ENCODE assay signal across 8 cellular contexts in the genomic region with DNA sequence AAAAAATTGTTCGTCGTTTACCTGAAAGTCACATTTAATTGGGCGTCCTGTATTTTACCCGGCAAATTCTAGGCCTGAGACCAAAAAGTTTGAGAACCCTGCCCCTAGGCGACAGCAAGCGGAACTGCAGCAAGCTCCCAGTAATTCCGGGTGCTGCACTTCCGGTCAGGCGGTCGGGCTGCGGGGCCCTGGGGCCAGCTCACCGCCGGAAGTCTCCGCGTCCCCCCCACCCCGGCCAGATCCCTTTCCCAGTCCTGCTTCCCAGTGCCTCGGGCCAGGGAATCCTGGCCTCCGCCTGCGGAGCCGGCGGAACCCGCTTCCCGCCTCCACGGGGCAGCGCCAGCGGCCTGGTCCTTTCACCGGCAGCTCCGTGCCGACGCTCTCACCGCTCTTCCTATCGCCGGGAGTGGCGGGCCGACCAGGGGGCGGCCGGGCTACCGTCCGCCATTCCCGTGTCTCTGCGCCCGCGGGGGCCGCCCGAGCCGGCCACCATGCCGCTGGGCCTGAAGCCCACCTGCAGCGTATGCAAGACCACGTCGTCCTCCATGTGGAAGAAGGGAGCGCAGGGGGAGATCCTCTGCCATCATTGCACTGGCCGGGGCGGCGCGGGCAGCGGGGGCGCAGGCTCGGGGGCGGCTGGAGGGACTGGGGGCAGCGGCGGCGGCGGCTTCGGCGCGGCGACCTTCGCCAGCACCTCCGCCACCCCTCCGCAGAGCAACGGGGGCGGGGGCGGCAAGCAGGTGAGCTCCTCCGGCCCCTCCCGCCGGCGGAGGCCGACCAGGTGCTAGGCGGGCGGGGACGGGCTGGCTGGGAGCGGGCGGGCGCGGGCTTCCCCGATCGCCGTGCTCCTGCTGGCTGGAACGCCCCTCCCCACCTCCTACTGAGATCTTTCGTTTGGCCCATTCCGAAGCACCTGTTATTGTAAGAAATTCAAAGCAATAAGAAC. TPM values are rescaled to one million over a fixed set of nuclear protein-coding genes. Genes with fewer than 3 reads are reported as not detected.
DNase-seq lines count a peak whose midpoint lies in the region; ATAC-seq and TF ChIP-seq lines count a peak whose summit lies in the region.

A gene with protein sequence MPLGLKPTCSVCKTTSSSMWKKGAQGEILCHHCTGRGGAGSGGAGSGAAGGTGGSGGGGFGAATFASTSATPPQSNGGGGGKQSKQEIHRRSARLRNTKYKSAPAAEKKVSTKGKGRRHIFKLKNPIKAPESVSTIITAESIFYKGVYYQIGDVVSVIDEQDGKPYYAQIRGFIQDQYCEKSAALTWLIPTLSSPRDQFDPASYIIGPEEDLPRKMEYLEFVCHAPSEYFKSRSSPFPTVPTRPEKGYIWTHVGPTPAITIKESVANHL (plus strand): TSS at position 244 of the 946 bp plus-strand sequence. CDS start 248 bp downstream, at position 492.

- H3K4me3 Mint-ChIP-seq in CD4-positive, CD25-positive, alpha-beta regulatory T cell = peak within 1 kb of the TSS; percentile 93 to 100 (median 96)
- H3K4me3 Mint-ChIP-seq in dendritic cell treated with granulocyte-macrophage colony-stimulating factor and Interleukin-4, amounts not matched to agents 40 ng/mL and 50 ng/mL, for 4 days = peak within 1 kb of the TSS; percentile 88

- no peaks in the 10 kb centered on the region for H3K27me3 ChIP-seq in CD4-positive, CD25-positive, alpha-beta regulatory T cell (ENCODE audit: control insufficient read depth, insufficient read depth, low read length)
- no peaks in the 10 kb centered on the region for H3K27me3 ChIP-seq in left lung

- DNase-seq in CD4-positive, CD25-positive, alpha-beta regulatory T cell = peak; percentile 74 to 91 (median 87)
- peak; percentile 97 for DNase-seq in NCI-H69 (lab: John Stamatoyannopoulos, UW)
- peak; percentile 65 to 79 for DNase-seq in activated CD4-positive, alpha-beta T cell treated with anti-CD3 and anti-CD28 coated beads, Interleukin-2, amount 50 U/mL, for 24 hours (ENCODE audit: low read depth in 1 of 2, low spot score in 1 of 2)
- DNase-seq in left lung = peak; percentile 95 to 97
- peak; percentile 75 to 81 for DNase-seq in stimulated activated CD4-positive, alpha-beta T cell treated with anti-CD3 and anti-CD28 coated beads, Interleukin-2, amount 100 ng/mL, for 48 hours

- no peaks in the 10 kb centered on the region for H3K27me3 Mint-ChIP-seq in CD4-positive, CD25-positive, alpha-beta regulatory T cell
- H3K27me3 Mint-ChIP-seq in dendritic cell treated with granulocyte-macrophage colony-stimulating factor and Interleukin-4, amounts not matched to agents 40 ng/mL and 50 ng/mL, for 4 days = no peaks in the 10 kb centered on the region

- H3K36me3 Mint-ChIP-seq in CD4-positive, CD25-positive, alpha-beta regulatory T cell = peaks cover 12% of the 10 kb centered on the region
- peaks cover 24% of the 10 kb centered on the region for H3K36me3 Mint-ChIP-seq in dendritic cell treated with granulocyte-macrophage colony-stimulating factor and Interleukin-4, amounts not matched to agents 40 ng/mL and 50 ng/mL, for 4 days (ENCODE audit: low read depth)

- H3K36me3 ChIP-seq in CD4-positive, CD25-positive, alpha-beta regulatory T cell (ENCODE audit: control insufficient read depth, insufficient read depth, low read length) = peaks cover 15% of the 10 kb centered on the region
- H3K36me3 ChIP-seq in left lung = peaks cover 0 to 29% of the 10 kb centered on the region in 2 donors

- H3K9me3 Mint-ChIP-seq in CD4-positive, CD25-positive, alpha-beta regulatory T cell = no peaks in the 10 kb centered on the region
- H3K9me3 Mint-ChIP-seq in dendritic cell treated with granulocyte-macrophage colony-stimulating factor and Interleukin-4, amounts not matched to agents 40 ng/mL and 50 ng/mL, for 4 days = peaks cover 5% of the 10 kb centered on the region

- intact Hi-C loops in dendritic cell treated with granulocyte-macrophage colony-stimulating factor and Interleukin-4, amounts not matched to agents 40 ng/mL and 50 ng/mL, for 4 days (cut with micrococcal nuclease) = loop anchor here (1.0 to 5.0 kb wide), 7 partner anchors 23 to 615 kb away; a partner anchor contains a TSS
- intact Hi-C loops in left lung (cut with DNase I) = loop anchor here in 1 of 2 donors (10.0 kb wide), 1 partner anchor 563 kb away; a partner anchor contains a TSS

- peak within 1 kb of the TSS; percentile 94 to 100 (median 99) for H3K27ac Mint-ChIP-seq in CD4-positive, CD25-positive, alpha-beta regulatory T cell
- H3K27ac Mint-ChIP-seq in dendritic cell treated with granulocyte-macrophage colony-stimulating factor and Interleukin-4, amounts not matched to agents 40 ng/mL and 50 ng/mL, for 4 days = peak within 1 kb of the TSS; percentile 88

- H3K9me3 ChIP-seq in CD4-positive, CD25-positive, alpha-beta regulatory T cell (ENCODE audit: control insufficient read depth in 2 of 2, low read length in 2 of 2) = no peaks in the 10 kb centered on the region
- no peaks in the 10 kb centered on the region for H3K9me3 ChIP-seq in left lung

- H3K4me3 ChIP-seq in CD4-positive, CD25-positive, alpha-beta regulatory T cell (ENCODE audit: low read depth, low read length) = peak within 1 kb of the TSS; percentile 91
- H3K4me3 ChIP-seq in left lung = peak within 1 kb of the TSS; percentile 91 to 99

- peaks cover 12% of the 10 kb centered on the region for H3K4me1 ChIP-seq in CD4-positive, CD25-positive, alpha-beta regulatory T cell (ENCODE audit: control insufficient read depth, insufficient read depth, low read length, poor library complexity, severe bottlenecking)
- H3K4me1 ChIP-seq in left lung = peaks cover 0 to 18% of the 10 kb centered on the region in 2 donors

- H3K27ac ChIP-seq in CD4-positive, CD25-positive, alpha-beta regulatory T cell (ENCODE audit: insufficient read depth, low read length, poor library complexity, severe bottlenecking) = peak within 1 kb of the TSS; percentile 93
- H3K27ac ChIP-seq in left lung = peak within 1 kb of the TSS; percentile 96 to 98

- H3K4me1 Mint-ChIP-seq in CD4-positive, CD25-positive, alpha-beta regulatory T cell = peaks cover 9 to 33% (median 25%) of the 10 kb centered on the region in 4 donors
- peaks cover 10% of the 10 kb centered on the region for H3K4me1 Mint-ChIP-seq in dendritic cell treated with granulocyte-macrophage colony-stimulating factor and Interleukin-4, amounts not matched to agents 40 ng/mL and 50 ng/mL, for 4 days (ENCODE audit: low read depth)

- TF ChIP-seq CTCF in left lung (IDR thresholded peaks at IDR 0.05) = peak; percentile 94

- ATAC-seq in CD4-positive, CD25-positive, alpha-beta regulatory T cell (ENCODE audit: low read depth in 2 of 2) = peak; percentile 83 to 88
- ATAC-seq in GM19351 (IDR thresholded peaks at IDR 0.05; ENCODE audit: unreplicated experiment) = peak; percentile 87
- ATAC-seq in HG03521 (IDR thresholded peaks at IDR 0.05; ENCODE audit: unreplicated experiment) = peak; percentile 90
- ATAC-seq in left lung = peak; percentile 98

RNA-seq across cellular contexts. Expression of the gene that starts here (rescaled TPM):
- 17.8 TPM for total RNA-seq in CD4-positive, CD25-positive, alpha-beta regulatory T cell
- 1 to 10 TPM; 5.9 to 7.9 (median 6.6) TPM for polyA plus RNA-seq in CD4-positive, CD25-positive, alpha-beta regulatory T cell
- total RNA-seq in left lung = 10 to 100 TPM; 28.4 to 29.5 TPM

Comparison
In these comparisons a context has a peak if more than half of its experiments do, and no peak if none do; other contexts are left out.
1. Peak in every context shown above with its lines: DNase-seq, ATAC-seq, H3K4me3 ChIP-seq and H3K27ac ChIP-seq.